ENCODE assay signal across 7 cellular contexts in the genomic region with DNA sequence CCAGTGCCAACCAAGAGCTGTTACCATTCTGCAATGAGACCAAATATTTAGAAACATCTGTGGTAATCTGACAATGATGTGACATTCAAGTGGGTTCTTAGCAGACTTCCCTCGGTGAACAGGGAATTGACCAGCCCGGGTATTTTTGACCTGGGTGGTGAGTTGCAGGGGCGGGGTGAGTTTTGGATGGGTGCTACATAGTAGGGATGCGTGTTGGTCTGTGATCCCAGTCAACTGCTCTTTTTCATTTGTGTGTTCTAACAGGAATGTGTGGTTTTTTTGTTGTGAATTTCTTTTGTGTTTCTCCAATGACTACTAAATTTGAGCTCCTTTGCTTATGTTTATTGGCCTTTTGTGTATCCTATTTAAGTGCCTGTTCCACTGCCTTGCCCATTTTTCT.
"Had no signal": no experiment of that assay in that cellular context is flagged by ENCODE, and none has a peak within 500 bp of the region (broad histone marks: within the 10 kb centered on the region; RNA-seq: fewer than 3 reads in every experiment).

No MANE protein-coding gene starts in this region.

- DNase-seq: IMR-90, KBM-7, KG1 had no signal

- H3K27ac ChIP-seq: HL-60 had no signal

- H3K4me1 Mint-ChIP-seq: IgD-negative memory B cell had no signal

- H3K4me3 ChIP-seq: K562 had no signal

- H3K27ac Mint-ChIP-seq: IgD-negative memory B cell had no signal

- H3K27me3 Mint-ChIP-seq: IgD-negative memory B cell had no signal

- ATAC-seq: HepG2, K562 had no signal
